8 cellular contexts compared by ENCODE assay signal in the genomic region with DNA sequence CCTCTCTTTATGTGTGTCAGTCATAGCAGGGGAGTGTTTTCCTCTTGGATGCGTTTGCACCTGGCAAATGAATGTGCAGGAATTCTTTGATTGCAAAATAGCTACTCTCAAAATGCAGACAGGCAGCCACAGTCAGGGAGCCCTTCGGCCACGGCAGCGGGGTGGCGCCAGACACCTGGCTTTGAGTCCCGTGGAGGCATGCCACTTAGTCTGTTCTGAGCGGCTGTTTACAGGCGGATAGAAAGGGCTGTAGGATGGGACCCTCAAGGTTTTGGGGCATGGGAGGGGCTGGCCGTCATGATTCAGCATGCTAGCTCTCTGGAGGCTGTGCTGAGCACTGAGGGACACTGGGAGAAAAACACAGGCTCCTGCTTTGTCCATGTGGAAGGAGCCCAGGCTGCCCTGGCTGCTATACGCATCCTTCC.
A peak's percentile ranks its signal among the peaks of the same experiment; 100 is the strongest.
DNase-seq lines count a peak whose midpoint lies in the region; ATAC-seq and TF ChIP-seq lines count a peak whose summit lies in the region.

No MANE protein-coding gene starts in this region.

- H3K4me1 ChIP-seq in esophagus squamous epithelium (peaks cover 0 to 33% (median 13%) of the 10 kb centered on the region in 3 donors), aorta (ENCODE audit: control insufficient read depth in 1 of 2, insufficient read depth in 2 of 2, low read length in 2 of 2) (no peaks in the 10 kb centered on the region)

- TF ChIP-seq CTCF in VCaP (conservative IDR thresholded peaks at IDR 0.05), result peak; percentile 86
- TF ChIP-seq CTCF in esophagus squamous epithelium (IDR thresholded peaks at IDR 0.05), result peak in 5 of 6 experiments; percentile 60 to 79 (median 71)

- peak; percentile 20 to 48 for DNase-seq in NCI-H187 (lab: John Stamatoyannopoulos, UW)
- DNase-seq in NCI-H187 treated with DMSO at 0.1 percent for 48 hours (lab: John Stamatoyannopoulos, UW), result no peak
- DNase-seq in NCI-H146 treated with DMSO at 0.1 percent for 48 hours (lab: John Stamatoyannopoulos, UW; ENCODE audit: unreplicated experiment), result peak; percentile 23
- no peak for DNase-seq in esophagus squamous epithelium (lab: John Stamatoyannopoulos, UW)
- peak; percentile 62 for DNase-seq in myocyte (ENCODE audit: low read depth)
- peak in 1 of 2 donors; percentile 67 for DNase-seq in aorta

- intact Hi-C loops in esophagus squamous epithelium (cut with DNase I), result no loop called here
- intact Hi-C loops in aorta (cut with DNase I), result loop anchor here in 1 of 2 donors (5.0 kb wide), 1 partner anchor 212 kb away; no protein-coding TSS in a partner anchor

- no peak for TF ChIP-seq POLR2A in esophagus squamous epithelium (IDR thresholded peaks at IDR 0.05)

- peak overlapping the region; percentile 51 for H3K27ac ChIP-seq in VCaP
- H3K27ac ChIP-seq in esophagus squamous epithelium, result peak overlapping the region in 2 of 4 donors; percentile 2 to 16
- H3K27ac ChIP-seq in aorta (ENCODE audit: low read depth in 1 of 2, low read length in 2 of 2), result no peak overlapping the region

- no peaks in the 10 kb centered on the region for H3K27me3 ChIP-seq in esophagus squamous epithelium
- H3K27me3 ChIP-seq in aorta (ENCODE audit: control insufficient read depth in 1 of 2, insufficient read depth in 2 of 2, low read length in 1 of 2), result no peaks in the 10 kb centered on the region

- 20 to 24% methylated on average over 3 to 10 of the region's 10 CpGs for WGBS in esophagus squamous epithelium, 2 donors
- WGBS in aorta, 2 donors, result 26 to 30% methylated on average over 10 of the region's 10 CpGs

- H3K4me3 ChIP-seq in esophagus squamous epithelium (no peak overlapping the region), aorta (ENCODE audit: low read length in 2 of 2) (no peak overlapping the region)

- ATAC-seq in aorta (ENCODE audit: low FRiP score) (peak; percentile 85), GM19463 (IDR thresholded peaks at IDR 0.05; ENCODE audit: unreplicated experiment) (no peak)

- H3K9me3 ChIP-seq in esophagus squamous epithelium (no peaks in the 10 kb centered on the region), aorta (ENCODE audit: control insufficient read depth, low read length) (no peaks in the 10 kb centered on the region)

- H3K36me3 ChIP-seq in esophagus squamous epithelium (no peaks in the 10 kb centered on the region), aorta (ENCODE audit: control insufficient read depth in 1 of 2, insufficient read depth in 2 of 2, low read length in 1 of 2) (no peaks in the 10 kb centered on the region)

Comparison
In these comparisons a context has a peak if more than half of its experiments do, and no peak if none do; other contexts are left out.
1. DNase-seq: peak in NCI-H187 (2 of 2), NCI-H146 treated with DMSO at 0.1 percent for 48 hours (single experiment) and myocyte (single experiment); none in NCI-H187 treated with DMSO at 0.1 percent for 48 hours (single experiment) and esophagus squamous epithelium (single experiment).